In the genomic region with DNA sequence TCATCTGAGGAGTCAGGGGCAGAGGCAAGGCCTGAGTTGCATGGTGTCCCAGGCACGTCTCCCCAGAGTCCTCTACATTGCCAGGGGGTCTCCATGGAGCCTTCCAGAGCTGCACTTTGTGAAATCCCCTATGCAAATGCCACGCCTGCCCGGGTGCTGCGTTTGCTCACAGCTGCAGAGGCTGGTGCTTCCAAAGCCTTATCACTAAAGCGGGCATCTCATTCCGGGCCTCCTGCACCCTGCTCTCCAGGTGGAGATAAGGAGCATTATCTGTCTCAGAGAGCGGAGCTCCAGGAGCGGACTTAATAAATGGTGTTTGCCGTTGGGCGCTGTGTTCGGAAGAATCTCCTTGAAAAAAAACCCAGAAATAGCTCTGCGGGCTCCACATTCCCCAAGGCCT, we compare ENCODE assay signal across 15 cellular contexts. TPM values are rescaled to one million over a fixed set of nuclear protein-coding genes. Genes with fewer than 3 reads are reported as not detected.
DNase-seq lines count a peak whose midpoint lies in the region; TF ChIP-seq lines count a peak whose summit lies in the region.
"Had no signal": no experiment of that assay in that cellular context is flagged by ENCODE, and none has a peak within 500 bp of the region (broad histone marks: within the 10 kb centered on the region; RNA-seq: fewer than 3 reads in every experiment).

No MANE protein-coding gene starts in this region.

- no peak overlapping the region for H2BK5ac ChIP-seq in neuronal stem cell (ENCODE audit: low read length)

- no peak overlapping the region for H3K23ac ChIP-seq in neuronal stem cell (ENCODE audit: low read depth, low read length, poor library complexity)

- H2AFZ ChIP-seq in neuronal stem cell (ENCODE audit: low read length) = no peak overlapping the region

- H3K14ac ChIP-seq in neuronal stem cell (ENCODE audit: low read length) = no peak overlapping the region

- no peak overlapping the region for H3K4ac ChIP-seq in neuronal stem cell (ENCODE audit: low read length)

- TF ChIP-seq CTCF in BE2C (IDR thresholded peaks at IDR 0.05; ENCODE audit: low read depth, low read length) = no peak

- DNase-seq in NCI-H146 (lab: John Stamatoyannopoulos, UW) (peak; percentile 18), NCI-H146 treated with DMSO at 0.1 percent for 48 hours (lab: John Stamatoyannopoulos, UW; ENCODE audit: unreplicated experiment) (no peak), BE2C (peak; percentile 54), neuronal stem cell (ENCODE audit: low spot score) (no peak), AG08396 (ENCODE audit: low spot score) (no peak)
- DNase-seq: Caco-2; Calu3; CD4-positive, alpha-beta T cell; CD8-positive, alpha-beta T cell; DMS79 treated with DMSO at 0.1 percent for 48 hours; GF-D8 had no signal

- H3K4me1 ChIP-seq in BE2C (peaks cover 14% of the 10 kb centered on the region), neuronal stem cell (ENCODE audit: control insufficient read depth in 2 of 2, insufficient read depth in 1 of 2, low read depth in 1 of 2, low read length in 2 of 2) (no peaks in the 10 kb centered on the region)
- H3K4me1 ChIP-seq: A549, Caco-2 had no signal

- H3K36me3 ChIP-seq in BE2C (no peaks in the 10 kb centered on the region), neuronal stem cell (replicated peaks in 1 of 2; ENCODE audit: control insufficient read depth in 2 of 2, insufficient read depth in 2 of 2, low read length in 2 of 2) (no peaks in the 10 kb centered on the region)
- H3K36me3 ChIP-seq: BLaER1 treated with 17β-estradiol and CSF1 and Interleukin-3, amounts not matched to agents 10 nM and 100 nM had no signal

- peak overlapping the region; percentile 24 for H2AK5ac ChIP-seq in neuronal stem cell (ENCODE audit: low read depth, low read length)

- H3K18ac ChIP-seq in neuronal stem cell (ENCODE audit: low read length) = peak overlapping the region; percentile 19

- no peak overlapping the region for H3K4me2 ChIP-seq in neuronal stem cell (ENCODE audit: insufficient read depth, low read length, poor library complexity, severe bottlenecking)
- H3K4me2 ChIP-seq: A549; BLaER1 treated with 17β-estradiol and CSF1 and Interleukin-3, amounts not matched to agents 10 nM and 100 nM had no signal

- H3K9ac ChIP-seq in neuronal stem cell (ENCODE audit: low read depth, low read length, poor library complexity) = no peak overlapping the region
- H3K9ac ChIP-seq: BLaER1 treated with 17β-estradiol and CSF1 and Interleukin-3, amounts not matched to agents 10 nM and 100 nM had no signal

- H3K4me3 ChIP-seq in BE2C (ENCODE audit: low read depth, low read length) (no peak overlapping the region), neuronal stem cell (ENCODE audit: low read length in 2 of 2) (no peak overlapping the region)
- H3K4me3 ChIP-seq: A549; BLaER1 treated with 17β-estradiol and CSF1 and Interleukin-3, amounts not matched to agents 10 nM and 100 nM had no signal

- H3K9me3 ChIP-seq in BE2C = no peaks in the 10 kb centered on the region
- no peaks in the 10 kb centered on the region for H3K9me3 ChIP-seq in neuronal stem cell (replicated peaks in 1 of 2; ENCODE audit: control insufficient read depth in 2 of 2, insufficient read depth in 1 of 2, low read depth in 1 of 2, low read length in 2 of 2)
- H3K9me3 ChIP-seq: A549, Caco-2 had no signal

- H3K27ac ChIP-seq in neuronal stem cell (replicated peaks; ENCODE audit: low read length) = no peak overlapping the region
- H3K27ac ChIP-seq: 22Rv1; A549; BLaER1 treated with 17β-estradiol and CSF1 and Interleukin-3, amounts not matched to agents 10 nM and 100 nM; C4-2B had no signal

- H2BK15ac ChIP-seq in neuronal stem cell (ENCODE audit: low read length) = no peak overlapping the region

- H4K91ac ChIP-seq in neuronal stem cell (ENCODE audit: low read depth, low read length, poor library complexity) = no peak overlapping the region

- H4K8ac ChIP-seq in neuronal stem cell (ENCODE audit: low read depth, low read length) = no peak overlapping the region

- no peak overlapping the region for H2BK120ac ChIP-seq in neuronal stem cell (ENCODE audit: low read depth, low read length)

- no CpG with 5 or more reads among the region's 12 CpGs for whole genome bisulfite sequencing in neuronal stem cell (ENCODE audit: extremely low coverage in 2 of 2, insufficient read length in 2 of 2, insufficient replicate concordance in 1 of 2), 2 donors

- H3K27me3 ChIP-seq in BE2C = no peaks in the 10 kb centered on the region
- H3K27me3 ChIP-seq in neuronal stem cell (ENCODE audit: control insufficient read depth in 3 of 3, insufficient read depth in 3 of 3, low read depth in 1 of 3, low read length in 3 of 3) = peaks cover 0 to 11% (median 2%) of the 10 kb centered on the region in 3 experiments
- H3K27me3 ChIP-seq: BLaER1 treated with 17β-estradiol and CSF1 and Interleukin-3, amounts not matched to agents 10 nM and 100 nM had no signal

- H2BK12ac ChIP-seq in neuronal stem cell (ENCODE audit: low read length) = no peak overlapping the region

- H3K79me1 ChIP-seq in neuronal stem cell (ENCODE audit: low read depth, low read length) = no peaks in the 10 kb centered on the region

RNA-seq across cellular contexts. Expression of a gene that starts 25.9 kb away (rescaled TPM):
- polyA plus RNA-seq in BE2C (2012; ENCODE audit: insufficient read depth, insufficient read length, low read depth) = not detected
- not detected for polyA plus RNA-seq in neuronal stem cell (2013, experiment 1 of 2)
- not detected for polyA plus RNA-seq in neuronal stem cell (2013, experiment 2 of 2)

Comparison
In these comparisons a context has a peak if more than half of its experiments do, and no peak if none do; other contexts are left out.
1. DNase-seq: peak in NCI-H146 (single experiment) and BE2C (single experiment); none in NCI-H146 treated with DMSO at 0.1 percent for 48 hours (single experiment), neuronal stem cell (single experiment) and AG08396 (single experiment).